9 cellular contexts compared by ENCODE assay signal in genomic region chrY:19433049-19433448, GRCh38.
DNase-seq lines count a peak whose midpoint lies in the region; ATAC-seq and TF ChIP-seq lines count a peak whose summit lies in the region.
"Had no signal": no experiment of that assay in that cellular context is flagged by ENCODE, and none has a peak within 500 bp of the region (broad histone marks: within the 10 kb centered on the region; RNA-seq: fewer than 3 reads in every experiment).

No MANE protein-coding gene starts in this region.

- H3K9me3 ChIP-seq in spleen = no peaks in the 10 kb centered on the region

- ATAC-seq in GM19395 (IDR thresholded peaks at IDR 0.05; ENCODE audit: unreplicated experiment) (no peak), HG03039 (IDR thresholded peaks at IDR 0.05; ENCODE audit: unreplicated experiment) (no peak)

- H3K4me3 ChIP-seq in spleen = no peak overlapping the region

- H3K27ac Mint-ChIP-seq in HFFc6 = no peak overlapping the region
- H3K27ac Mint-ChIP-seq: progenitor cell of endocrine pancreas had no signal

- DNase-seq in COR-L47 (lab: John Stamatoyannopoulos, UW) (peak; percentile 6), HFFc6 (peak; percentile 13), medulla oblongata (ENCODE audit: extremely low spot score) (peak; percentile 57), spleen (no peak), RWPE1 (ENCODE audit: low spot score) (no peak)

- no peaks in the 10 kb centered on the region for H3K36me3 ChIP-seq in spleen

- H3K36me3 Mint-ChIP-seq in HFFc6 (ENCODE audit: low read depth) = no peaks in the 10 kb centered on the region

- POLR2A ChIA-PET in RWPE1 (lab: Yijun Ruan, JAX; ENCODE audit: low non-redundant PET) = no interaction called here

- H3K9me3 Mint-ChIP-seq in HFFc6 = no peaks in the 10 kb centered on the region

- whole genome bisulfite sequencing in spleen, 5 donors = 2 to 4% (median 2%) methylated on average over 4 of the region's 4 CpGs; no CpG with 5 or more reads in 2 of the 5 donors

- H3K4me3 Mint-ChIP-seq in HFFc6 = no peak overlapping the region

- TF ChIP-seq CTCF in HFFc6 (IDR thresholded peaks at IDR 0.05) (peak; percentile 81), VCaP (conservative IDR thresholded peaks at IDR 0.05) (peak; percentile 66), spleen (IDR thresholded peaks at IDR 0.05 in 8 of 11, conservative IDR thresholded peaks at IDR 0.05 in 3 of 11) (peak in 5 of 11 experiments; percentile 37 to 71 (median 65)), RWPE1 (conservative IDR thresholded peaks at IDR 0.05; ENCODE audit: low read depth) (no peak)

- no peaks in the 10 kb centered on the region for H3K27me3 ChIP-seq in spleen (replicated peaks in 1 of 7)

- H3K4me1 ChIP-seq in spleen = peaks cover 0 to 10% (median 0%) of the 10 kb centered on the region in 6 donors

- intact Hi-C loops in spleen (cut with DNase I; ENCODE audit: low total_unique reads) = no loop called here

- no peaks in the 10 kb centered on the region for H3K4me1 Mint-ChIP-seq in HFFc6 (ENCODE audit: low read depth)

- peaks cover 3% of the 10 kb centered on the region for H3K27me3 Mint-ChIP-seq in HFFc6 (ENCODE audit: insufficient read depth)
- H3K27me3 Mint-ChIP-seq: progenitor cell of endocrine pancreas had no signal

- CTCF ChIA-PET in RWPE1 (lab: Yijun Ruan, JAX) = no interaction called here

- H3K27ac ChIP-seq in VCaP = no peak overlapping the region
- no peak overlapping the region for H3K27ac ChIP-seq in spleen
- no peak overlapping the region for H3K27ac ChIP-seq in RWPE1

- TF ChIP-seq POLR2A in spleen (IDR thresholded peaks at IDR 0.05) = no peak

Comparison
In these comparisons a context has a peak if more than half of its experiments do, and no peak if none do; other contexts are left out.
1. DNase-seq: peak in COR-L47 (single experiment), HFFc6 (single experiment) and medulla oblongata (single experiment); none in spleen (single experiment) and RWPE1 (single experiment).